ENCODE assay signal across 22 cellular contexts in genomic region chr16:1346422-1347285, GRCh38. TPM values are rescaled to one million over a fixed set of nuclear protein-coding genes. Genes with fewer than 3 reads are reported as not detected.
DNase-seq lines count a peak whose midpoint lies in the region; ATAC-seq and TF ChIP-seq lines count a peak whose summit lies in the region.
"Had no signal": no experiment of that assay in that cellular context is flagged by ENCODE, and none has a peak within 500 bp of the region (broad histone marks: within the 10 kb centered on the region; RNA-seq: fewer than 3 reads in every experiment).

No MANE protein-coding gene starts in this region.

- no peak for ATAC-seq in GM18505 (IDR thresholded peaks at IDR 0.05; ENCODE audit: unreplicated experiment)
- ATAC-seq: heart right ventricle had no signal

- 60 to 66% methylated on average over 24 to 33 of the region's 34 CpGs for WGBS in GM23248 (ENCODE audit: low coverage in 1 of 2, low lambda C conversion rate in 2 of 2, missing lambda C conversion rate in 2 of 2), 2 experiments

- no peaks in the 10 kb centered on the region for H3K4me1 ChIP-seq in GM23248 (ENCODE audit: insufficient read depth)

- no peak overlapping the region for H3K27ac Mint-ChIP-seq in T-helper 2 cell treated with Interferon-gamma antibody and Interleukin-4, amounts not matched to agents 5 μg/mL and 100 μg/mL, for 36 hours
- H3K27ac Mint-ChIP-seq: dendritic cell treated with granulocyte-macrophage colony-stimulating factor and Interleukin-4, amounts not matched to agents 40 ng/mL and 50 ng/mL, for 4 days; nephron progenitor cell had no signal

- H4K20me1 ChIP-seq in GM23248 (ENCODE audit: insufficient read depth): no peaks in the 10 kb centered on the region

- H3K27me3 ChIP-seq in GM23248 (replicated peaks; ENCODE audit: insufficient read depth): no peaks in the 10 kb centered on the region
- H3K27me3 ChIP-seq: heart right ventricle had no signal

- no peak overlapping the region for H3K27ac ChIP-seq in 22Rv1
- no peak overlapping the region for H3K27ac ChIP-seq in GM23248
- H3K27ac ChIP-seq: heart right ventricle had no signal

- no peak overlapping the region for H2AFZ ChIP-seq in GM23248

- no peak overlapping the region for H3K4me3 ChIP-seq in GM23248
- no peak overlapping the region for H3K4me3 ChIP-seq in fibroblast of villous mesenchyme (ENCODE audit: low read depth, low read length)
- H3K4me3 ChIP-seq: heart right ventricle had no signal

- no peaks in the 10 kb centered on the region for H3K36me3 Mint-ChIP-seq in T-helper 2 cell treated with Interferon-gamma antibody and Interleukin-4, amounts not matched to agents 5 μg/mL and 100 μg/mL, for 36 hours (ENCODE audit: low read depth)

- no peak overlapping the region for H3K4me2 ChIP-seq in GM23248 (ENCODE audit: unreplicated experiment)

- H3K4me3 Mint-ChIP-seq in T-helper 2 cell treated with Interferon-gamma antibody and Interleukin-4, amounts not matched to agents 5 μg/mL and 100 μg/mL, for 36 hours: no peak overlapping the region
- H3K4me3 Mint-ChIP-seq: dendritic cell treated with granulocyte-macrophage colony-stimulating factor and Interleukin-4, amounts not matched to agents 40 ng/mL and 50 ng/mL, for 4 days; nephron progenitor cell had no signal

- DNase-seq in GM23248: peak; percentile 51
- no peak for DNase-seq in fibroblast of villous mesenchyme (ENCODE audit: low read depth)
- no peak for DNase-seq in stimulated activated CD8-positive, alpha-beta memory T cell treated with anti-CD3 and anti-CD28 coated beads, Interleukin-4, amount 100 ng/mL, for 48 hours
- no peak for DNase-seq in T-helper 2 cell treated with Interferon-gamma antibody and Interleukin-4, amounts not matched to agents 5 μg/mL and 100 μg/mL, for 36 hours (ENCODE audit: low spot score)
- no peak for DNase-seq in NCI-H226
- DNase-seq: activated CD4-positive, alpha-beta T cell treated with anti-CD3 and anti-CD28 coated beads for 1 hour; activated gamma-delta T cell; erythroblast; GDM1; HCEC 1CT; heart right ventricle; islet precursor cell; mesendoderm; MM.1S; NCI-H2029; NCI-H748 treated with DMSO at 0.1 percent for 48 hours; nephron progenitor cell; retina had no signal

- peaks cover 17% of the 10 kb centered on the region for H3K4me1 Mint-ChIP-seq in T-helper 2 cell treated with Interferon-gamma antibody and Interleukin-4, amounts not matched to agents 5 μg/mL and 100 μg/mL, for 36 hours (ENCODE audit: low read depth)

- in situ Hi-C loops in GM23248 (cut with MboI): no loop called here

- no peaks in the 10 kb centered on the region for H3K9me3 ChIP-seq in GM23248 (ENCODE audit: low read depth)
- H3K9me3 ChIP-seq: heart right ventricle had no signal

- H3K79me2 ChIP-seq in GM23248 (ENCODE audit: insufficient read depth): peaks cover 21% of the 10 kb centered on the region

- peak; percentile 17; the same call in 1 of the 2 replicates for TF ChIP-seq POLR2A in Raji (IDR thresholded peaks at IDR 0.05; ENCODE audit: insufficient read depth, low read depth, low read length)
- TF ChIP-seq POLR2A in GM18505 (IDR thresholded peaks at IDR 0.05; ENCODE audit: borderline replicate concordance, extremely low read depth, insufficient read depth, insufficient read length): no peak

- H3K27me3 Mint-ChIP-seq in T-helper 2 cell treated with Interferon-gamma antibody and Interleukin-4, amounts not matched to agents 5 μg/mL and 100 μg/mL, for 36 hours (ENCODE audit: low read depth): no peaks in the 10 kb centered on the region

- no peaks in the 10 kb centered on the region; the same call in 1 of the 2 replicates for H3K36me3 ChIP-seq in GM23248 (ENCODE audit: low read depth)

- H3K9ac ChIP-seq in GM23248: no peak overlapping the region

- no peaks in the 10 kb centered on the region for H3F3A ChIP-seq in GM23248 (ENCODE audit: insufficient read depth)

- TF ChIP-seq CTCF in 22Rv1 (IDR thresholded peaks at IDR 0.05): peak; percentile 45
- TF ChIP-seq CTCF in fibroblast of villous mesenchyme (IDR thresholded peaks at IDR 0.05; ENCODE audit: insufficient read depth, low read depth, low read length): peak; percentile 32

- H3K9me3 Mint-ChIP-seq in T-helper 2 cell treated with Interferon-gamma antibody and Interleukin-4, amounts not matched to agents 5 μg/mL and 100 μg/mL, for 36 hours: no peaks in the 10 kb centered on the region
- H3K9me3 Mint-ChIP-seq: dendritic cell treated with granulocyte-macrophage colony-stimulating factor and Interleukin-4, amounts not matched to agents 40 ng/mL and 50 ng/mL, for 4 days; nephron progenitor cell had no signal

- H3K9me2 ChIP-seq in GM23248 (ENCODE audit: insufficient read depth): no peaks in the 10 kb centered on the region

RNA-seq across cellular contexts. Expression of gene TSR3, which starts 5.0 kb away (rescaled TPM):
- total RNA-seq in GM23248 (2014; rRNA removed; shearing (Covaris generic)): 88.0 and 110 TPM in 2 replicates
- 105 and 106 TPM in 2 replicates for polyA plus RNA-seq in GM23248 (2016; fragmentation: Nextera tagmentation; extraction: Ambion mirVana)
- 42.7 and 55.7 TPM in 2 replicates for total RNA-seq in fibroblast of villous mesenchyme

RNA-seq across cellular contexts. Expression of gene GNPTG, which starts 5.1 kb away (rescaled TPM):
- 52.4 and 85.8 TPM in 2 replicates for total RNA-seq in GM23248 (2014; rRNA removed; shearing (Covaris generic))
- 99.9 and 109 TPM in 2 replicates for polyA plus RNA-seq in GM23248 (2016; fragmentation: Nextera tagmentation; extraction: Ambion mirVana)
- total RNA-seq in fibroblast of villous mesenchyme: 25.1 and 26.3 TPM in 2 replicates

RNA-seq across cellular contexts. Expression of gene BAIAP3, which starts 13.2 kb away (rescaled TPM):
- 0.13 and 0.86 TPM in 2 replicates for total RNA-seq in GM23248 (2014; rRNA removed; shearing (Covaris generic))
- polyA plus RNA-seq in GM23248 (2016; fragmentation: Nextera tagmentation; extraction: Ambion mirVana): 0.23 and 0.24 TPM in 2 replicates
- total RNA-seq in fibroblast of villous mesenchyme: under 0.01 and 0.32 TPM in 2 replicates

RNA-seq across cellular contexts. Expression of gene UBE2I, which starts 37.2 kb away (rescaled TPM):
- 46.5 and 77.7 TPM in 2 replicates for total RNA-seq in GM23248 (2014; rRNA removed; shearing (Covaris generic))
- 133 and 134 TPM in 2 replicates for polyA plus RNA-seq in GM23248 (2016; fragmentation: Nextera tagmentation; extraction: Ambion mirVana)
- 44.9 and 46.4 TPM in 2 replicates for total RNA-seq in fibroblast of villous mesenchyme
